In the genomic region with DNA sequence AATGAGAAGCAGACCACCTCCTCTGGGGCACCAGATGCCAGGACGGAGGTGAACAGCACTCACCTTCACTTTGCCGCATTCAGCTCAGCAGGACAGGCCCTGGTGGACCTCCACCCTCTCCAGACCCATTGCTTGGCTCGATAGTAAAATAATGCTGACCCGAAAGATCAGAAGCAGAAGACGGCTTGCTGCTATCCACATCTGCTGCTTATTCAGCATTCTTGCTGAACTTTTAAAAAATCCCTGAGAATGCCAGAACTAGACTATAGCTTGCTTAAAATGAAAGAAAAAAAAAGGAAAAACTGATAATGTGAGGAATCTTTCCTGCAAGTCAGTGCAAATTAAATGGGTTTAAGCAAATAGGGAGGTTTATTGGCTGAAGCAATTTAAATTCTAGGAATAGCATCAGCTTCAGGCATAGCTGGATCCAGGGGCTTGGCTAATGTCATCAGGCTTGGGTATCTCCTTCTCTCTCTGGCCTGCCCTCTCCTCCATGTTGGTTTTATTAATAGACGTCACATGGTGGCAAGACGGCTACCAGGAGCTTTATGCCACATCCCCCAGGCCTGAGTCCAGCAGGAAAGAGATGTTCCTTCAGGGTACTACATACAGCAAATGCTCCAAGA, we compare ENCODE assay signal across 23 cellular contexts.
DNase-seq lines count a peak whose midpoint lies in the region; ATAC-seq and TF ChIP-seq lines count a peak whose summit lies in the region.
"Had no signal": no experiment of that assay in that cellular context is flagged by ENCODE, and none has a peak within 500 bp of the region (broad histone marks: within the 10 kb centered on the region; RNA-seq: fewer than 3 reads in every experiment).

No MANE protein-coding gene starts in this region.

- DNase-seq in Right ventricle myocardium inferior (ENCODE audit: missing footprints) (no peak), cardiac septum (ENCODE audit: low spot score) (no peak), left ventricle myocardium inferior (no peak), NCI-H1092 (lab: John Stamatoyannopoulos, UW) (no peak), endodermal cell (no peak), NCI-H2081 (lab: John Stamatoyannopoulos, UW) (no peak), BE2C (no peak)
- DNase-seq: activated CD4-positive, alpha-beta T cell treated with anti-CD3 and anti-CD28 coated beads for 36 hours; activated effector memory CD4-positive, alpha-beta T cell treated with anti-CD3 and anti-CD28 coated beads, Interleukin-2, amount 50 U/mL, for 16 hours; brain microvascular endothelial cell; Caco-2; DMS79; GF-D8; NCI-H1417; NCI-H2081 treated with DMSO at 0.1 percent for 48 hours; NCI-H446 treated with DMSO at 0.1 percent for 48 hours; stimulated activated naive CD4-positive, alpha-beta T cell treated with Interleukin-2 at 50 U/mL for 16 hours; trophoblast cell had no signal

- H3K27ac Mint-ChIP-seq in endodermal cell, result no peak overlapping the region
- H3K27ac Mint-ChIP-seq: activated CD4-positive, alpha-beta T cell treated with anti-CD3 and anti-CD28 coated beads for 36 hours; B cell; T-helper 1 cell treated with Interleukin-12 subunit alpha and Interleukin-12 subunit beta and Interleukin-4 antibody, amounts not matched to agents 30 μg/mL and 1 μg/mL, for 36 hours had no signal

- H3K9ac ChIP-seq in rectal smooth muscle tissue (ENCODE audit: low read length), result no peak overlapping the region
- no peak overlapping the region for H3K9ac ChIP-seq in endodermal cell (ENCODE audit: extremely low read depth, low read length, poor library complexity, severe bottlenecking)

- TF ChIP-seq CTCF in left ventricle myocardium inferior (IDR thresholded peaks at IDR 0.05; ENCODE audit: borderline replicate concordance) (no peak), endodermal cell (conservative IDR thresholded peaks at IDR 0.05) (no peak), BE2C (IDR thresholded peaks at IDR 0.05; ENCODE audit: low read depth, low read length) (no peak)

- no peaks in the 10 kb centered on the region for H3K27me3 Mint-ChIP-seq in endodermal cell (ENCODE audit: insufficient read depth)

- intact Hi-C loops in Right ventricle myocardium inferior (cut with DNase I), result loop anchor here (5.0 kb wide), 1 partner anchor 673 kb away; no protein-coding TSS in a partner anchor
- intact Hi-C loops in cardiac septum (cut with DNase I), result no loop called here
- intact Hi-C loops in left ventricle myocardium inferior (cut with micrococcal nuclease), result no loop called here

- no peaks in the 10 kb centered on the region for H3K36me3 Mint-ChIP-seq in endodermal cell (ENCODE audit: low read depth)

- H3K9me3 ChIP-seq in left ventricle myocardium inferior (replicated peaks) (no peaks in the 10 kb centered on the region), endodermal cell (ENCODE audit: control insufficient read depth, low read length) (no peaks in the 10 kb centered on the region), BE2C (no peaks in the 10 kb centered on the region; the same call in 1 of the 2 replicates)
- H3K9me3 ChIP-seq: Caco-2, neutrophil had no signal

- H3K27ac ChIP-seq in left ventricle myocardium inferior (replicated peaks), result peak overlapping the region; percentile 73
- peak overlapping the region; percentile 58 for H3K27ac ChIP-seq in rectal smooth muscle tissue (ENCODE audit: low read depth, low read length)
- H3K27ac ChIP-seq in endodermal cell (ENCODE audit: low read depth, low read length), result no peak overlapping the region
- H3K27ac ChIP-seq: brain microvascular endothelial cell, neutrophil had no signal

- H3K9me3 Mint-ChIP-seq in endodermal cell, result peaks cover 5% of the 10 kb centered on the region
- H3K9me3 Mint-ChIP-seq: T-helper 1 cell treated with Interleukin-12 subunit alpha and Interleukin-12 subunit beta and Interleukin-4 antibody, amounts not matched to agents 30 μg/mL and 1 μg/mL, for 36 hours had no signal

- peak; percentile 22 for ATAC-seq in Right ventricle myocardium inferior
- ATAC-seq: activated CD4-positive, alpha-beta T cell treated with anti-CD3 and anti-CD28 coated beads for 36 hours had no signal

- 95 to 98% methylated on average over 4 to 7 of the region's 7 CpGs for WGBS in endodermal cell (ENCODE audit: insufficient coverage in 1 of 2, insufficient read length in 1 of 2), 2 experiments

- H3K4me3 ChIP-seq in left ventricle myocardium inferior, result no peak overlapping the region
- H3K4me3 ChIP-seq in rectal smooth muscle tissue (ENCODE audit: low read length), result no peak overlapping the region
- no peak overlapping the region for H3K4me3 ChIP-seq in endodermal cell (ENCODE audit: low read length)
- H3K4me3 ChIP-seq in BE2C (ENCODE audit: low read depth, low read length), result no peak overlapping the region
- H3K4me3 ChIP-seq: lung had no signal

- H3K4me1 Mint-ChIP-seq in endodermal cell, result no peaks in the 10 kb centered on the region
- H3K4me1 Mint-ChIP-seq: activated CD4-positive, alpha-beta T cell treated with anti-CD3 and anti-CD28 coated beads for 36 hours had no signal

- H3K36me3 ChIP-seq in left ventricle myocardium inferior (no peaks in the 10 kb centered on the region), rectal smooth muscle tissue (ENCODE audit: control insufficient read depth, insufficient read depth, low read length) (no peaks in the 10 kb centered on the region), endodermal cell (ENCODE audit: control insufficient read depth, insufficient read depth, low read length) (no peaks in the 10 kb centered on the region), BE2C (no peaks in the 10 kb centered on the region)
- H3K36me3 ChIP-seq: brain microvascular endothelial cell, neutrophil had no signal

- no peak overlapping the region for H3K4me3 Mint-ChIP-seq in endodermal cell
- H3K4me3 Mint-ChIP-seq: activated CD4-positive, alpha-beta T cell treated with anti-CD3 and anti-CD28 coated beads for 36 hours; B cell; T-helper 1 cell treated with Interleukin-12 subunit alpha and Interleukin-12 subunit beta and Interleukin-4 antibody, amounts not matched to agents 30 μg/mL and 1 μg/mL, for 36 hours had no signal

- H3K27me3 ChIP-seq in left ventricle myocardium inferior (ENCODE audit: low read depth), result no peaks in the 10 kb centered on the region
- H3K27me3 ChIP-seq in rectal smooth muscle tissue (ENCODE audit: control insufficient read depth, insufficient read depth, low read length), result no peaks in the 10 kb centered on the region
- H3K27me3 ChIP-seq in endodermal cell (ENCODE audit: control insufficient read depth, insufficient read depth, low read length, poor library complexity, severe bottlenecking), result no peaks in the 10 kb centered on the region
- H3K27me3 ChIP-seq in BE2C, result no peaks in the 10 kb centered on the region
- H3K27me3 ChIP-seq: brain microvascular endothelial cell, neutrophil had no signal

- peaks cover 29% of the 10 kb centered on the region for H3K4me1 ChIP-seq in left ventricle myocardium inferior
- H3K4me1 ChIP-seq in rectal smooth muscle tissue (ENCODE audit: control insufficient read depth, insufficient read depth, low read length), result peaks cover 7% of the 10 kb centered on the region
- no peaks in the 10 kb centered on the region for H3K4me1 ChIP-seq in endodermal cell (ENCODE audit: control insufficient read depth, insufficient read depth, low read length)
- peaks cover 10% of the 10 kb centered on the region for H3K4me1 ChIP-seq in BE2C
